Comparison of ENCODE assay signal across 8 cellular contexts in genomic region chr11:3476084-3476910, GRCh38.
DNase-seq lines count a peak whose midpoint lies in the region; TF ChIP-seq lines count a peak whose summit lies in the region.
"Not testable (repeated sequence)": the region's sequence is repeated elsewhere in the genome, so short reads cannot be mapped to it uniquely, and the experiment has no call there.

No MANE protein-coding gene starts in this region.

- H3K9ac ChIP-seq in mucosa of stomach (ENCODE audit: low read length) = peak overlapping the region; percentile 55

- H3K27me3 ChIP-seq in breast epithelium; mucosa of stomach (ENCODE audit: control insufficient read depth, insufficient read depth, low read length); stomach: not testable (repeated sequence)

- TF ChIP-seq CTCF in AG10803 (conservative IDR thresholded peaks at IDR 0.05; ENCODE audit: low read length) = peak; percentile 37
- TF ChIP-seq CTCF in GM12865 (IDR thresholded peaks at IDR 0.05; ENCODE audit: insufficient read depth, low read depth, low read length, missing control alignments) = peak; percentile 11
- TF ChIP-seq CTCF in NB4 (IDR thresholded peaks at IDR 0.05; ENCODE audit: low read depth, low read length) = peak; percentile 4
- peak in 1 of 3 donors; percentile 29 for TF ChIP-seq CTCF in breast epithelium (IDR thresholded peaks at IDR 0.05)
- peak; percentile 21 for TF ChIP-seq CTCF in fibroblast of the aortic adventitia (IDR thresholded peaks at IDR 0.05; ENCODE audit: insufficient read depth, low read length)
- peak in 3 of 7 experiments; percentile 7 to 26 (median 11) for TF ChIP-seq CTCF in stomach (IDR thresholded peaks at IDR 0.05)

- not testable (repeated sequence) for H3K9me3 ChIP-seq in breast epithelium; mucosa of stomach (ENCODE audit: control insufficient read depth, low read length); stomach

- H3K36me3 ChIP-seq in breast epithelium; mucosa of stomach (ENCODE audit: control insufficient read depth, insufficient read depth, low read length); stomach: not testable (repeated sequence)

- 32 to 46% (median 44%) methylated on average over 20 to 26 of the region's 26 CpGs for WGBS in stomach, 5 donors

- not testable (repeated sequence) for DNase-seq in AG10803 (ENCODE audit: low read depth); GM12865 (ENCODE audit: low read depth); NB4 (ENCODE audit: low read depth); breast epithelium (ENCODE audit: low spot score in 2 of 2); fibroblast of the aortic adventitia (ENCODE audit: low read depth); stomach
- peak; percentile 5 for DNase-seq in SK-MEL-5 (ENCODE audit: low read depth, low spot score)

- H3K4me3 ChIP-seq in AG10803 (ENCODE audit: low read length); GM12865 (ENCODE audit: low read depth, low read length); NB4 (ENCODE audit: low read depth, low read length); fibroblast of the aortic adventitia (ENCODE audit: low read depth, low read length); mucosa of stomach (ENCODE audit: low read length): not testable (repeated sequence)
- H3K4me3 ChIP-seq in breast epithelium (peak overlapping the region in 2 of 3 donors; percentile 43 to 55), stomach (peak overlapping the region in 3 of 4 donors; percentile 22 to 28 (median 24))

- not testable (repeated sequence) for H3K4me1 ChIP-seq in breast epithelium; mucosa of stomach (ENCODE audit: control insufficient read depth, insufficient read depth, low read length); stomach

- not testable (repeated sequence) for TF ChIP-seq EP300 in stomach (IDR thresholded peaks at IDR 0.05)

- H3K27ac ChIP-seq in breast epithelium (peak overlapping the region; percentile 89 to 93), stomach (peak overlapping the region; percentile 72 to 95 (median 80))

- TF ChIP-seq POLR2A in NB4 (IDR thresholded peaks at IDR 0.05; ENCODE audit: extremely low read depth, insufficient read length); breast epithelium (IDR thresholded peaks at IDR 0.05); stomach (IDR thresholded peaks at IDR 0.05): not testable (repeated sequence)

- intact Hi-C loops in breast epithelium (cut with DNase I; ENCODE audit: low total_unique reads); stomach (cut with DNase I; ENCODE audit: low total_unique reads): not testable (repeated sequence)

- in situ Hi-C loops in SK-MEL-5 (cut with HindIII; ENCODE audit: low pct_unique_long_range_greater_than_20kb, low sequenced_read_pairs) = not testable (repeated sequence)
